12 cellular contexts compared by ENCODE assay signal in the genomic region with DNA sequence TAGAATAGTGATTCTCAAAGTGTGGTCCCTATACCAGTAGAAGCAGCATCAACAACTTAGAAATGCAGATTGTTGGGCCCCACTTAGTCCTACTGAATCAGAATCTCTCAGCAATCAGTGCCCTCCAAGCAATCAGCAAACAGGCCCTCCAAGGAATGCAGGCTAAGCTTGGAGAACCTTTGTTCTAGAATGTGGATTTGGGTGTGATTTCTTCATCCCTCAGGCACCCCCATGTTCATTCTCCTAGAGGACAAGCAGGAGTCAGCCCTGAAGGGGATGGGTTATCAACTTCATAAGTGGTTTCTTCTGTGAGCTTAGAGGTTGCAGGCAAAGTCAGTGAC. TPM values are rescaled to one million over a fixed set of nuclear protein-coding genes. Genes with fewer than 3 reads are reported as not detected.
A peak's percentile ranks its signal among the peaks of the same experiment; 100 is the strongest.
DNase-seq lines count a peak whose midpoint lies in the region; ATAC-seq, FAIRE-seq and TF ChIP-seq lines count a peak whose summit lies in the region.
"Had no signal": no experiment of that assay in that cellular context is flagged by ENCODE, and none has a peak within 500 bp of the region (broad histone marks: within the 10 kb centered on the region; RNA-seq: fewer than 3 reads in every experiment).

No MANE protein-coding gene starts in this region.

- H3K4me3 Mint-ChIP-seq in activated CD4-positive, alpha-beta T cell treated with anti-CD3 and anti-CD28 coated beads, Interleukin-2, amount 10 ng/mL, durations not matched to agents 24 days and 14 days = peak overlapping the region; percentile 72
- H3K4me3 Mint-ChIP-seq in stimulated activated memory B cell treated with anti-CD40 and anti-IgM and Interleukin-4, amounts not matched to agents 10 μg/mL and 1 μg/mL and 100 μg/mL, for 72 hours = no peak overlapping the region

- no peak overlapping the region for H3K14ac ChIP-seq in H1 (ENCODE audit: insufficient read length)

- no peak overlapping the region for H3K56ac ChIP-seq in H1 (replicated peaks; ENCODE audit: insufficient read length, low read depth, low read length)

- H2BK120ac ChIP-seq in H1 (replicated peaks; ENCODE audit: low read depth, low read length) = no peak overlapping the region

- H3K27ac Mint-ChIP-seq in activated CD4-positive, alpha-beta T cell treated with anti-CD3 and anti-CD28 coated beads, Interleukin-2, amount 10 ng/mL, durations not matched to agents 24 days and 14 days = peak overlapping the region; percentile 90
- peak overlapping the region; percentile 92 for H3K27ac Mint-ChIP-seq in stimulated activated memory B cell treated with anti-CD40 and anti-IgM and Interleukin-4, amounts not matched to agents 10 μg/mL and 1 μg/mL and 100 μg/mL, for 72 hours

- H4K8ac ChIP-seq in H1 (ENCODE audit: extremely low read depth, insufficient read depth, low read length) = no peak overlapping the region

- H4K91ac ChIP-seq in H1 (replicated peaks; ENCODE audit: insufficient read length, low read length) = no peak overlapping the region

- no peaks in the 10 kb centered on the region for H3K23me2 ChIP-seq in H1 (ENCODE audit: low read depth, low read length)

- H3K27me3 ChIP-seq in H1 (replicated peaks in 1 of 4; ENCODE audit: control insufficient read depth in 3 of 4, extremely low read depth in 1 of 4, insufficient read depth in 3 of 4, low read length in 3 of 4) = no peaks in the 10 kb centered on the region
- H3K27me3 ChIP-seq: transverse colon had no signal

- H3K4me3 ChIP-seq in OCI-LY7 (ENCODE audit: low read depth, low read length, poor library complexity, severe bottlenecking) = peak overlapping the region; percentile 24
- H3K4me3 ChIP-seq in H1 (ENCODE audit: extremely low read depth in 1 of 4, insufficient read depth in 2 of 4, low read depth in 3 of 4, low read length in 4 of 4) = no peak overlapping the region; a peak in 1 of 8 replicates
- H3K4me3 ChIP-seq: transverse colon had no signal

- H2AFZ ChIP-seq in OCI-LY7 (ENCODE audit: low read length) = no peak overlapping the region
- H2AFZ ChIP-seq in H1 (ENCODE audit: low read length) = peak overlapping the region; percentile 97

- H3K4me1 Mint-ChIP-seq in activated CD4-positive, alpha-beta T cell treated with anti-CD3 and anti-CD28 coated beads, Interleukin-2, amount 10 ng/mL, durations not matched to agents 24 days and 14 days = peaks cover 59% of the 10 kb centered on the region
- peaks cover 57% of the 10 kb centered on the region for H3K4me1 Mint-ChIP-seq in stimulated activated memory B cell treated with anti-CD40 and anti-IgM and Interleukin-4, amounts not matched to agents 10 μg/mL and 1 μg/mL and 100 μg/mL, for 72 hours

- no peaks in the 10 kb centered on the region for H3K27me3 Mint-ChIP-seq in activated CD4-positive, alpha-beta T cell treated with anti-CD3 and anti-CD28 coated beads, Interleukin-2, amount 10 ng/mL, durations not matched to agents 24 days and 14 days
- H3K27me3 Mint-ChIP-seq in stimulated activated memory B cell treated with anti-CD40 and anti-IgM and Interleukin-4, amounts not matched to agents 10 μg/mL and 1 μg/mL and 100 μg/mL, for 72 hours = no peaks in the 10 kb centered on the region

- no peak overlapping the region for H2BK12ac ChIP-seq in H1 (ENCODE audit: low read depth, low read length)

- ATAC-seq in stimulated activated memory B cell treated with anti-CD40 and anti-IgM and Interleukin-4, amounts not matched to agents 10 μg/mL and 1 μg/mL and 100 μg/mL, for 72 hours = no peak

- H3K36me3 ChIP-seq in OCI-LY7 (ENCODE audit: insufficient read depth, low read length) (peaks cover 13% of the 10 kb centered on the region), H1 (ENCODE audit: control insufficient read depth in 2 of 4, insufficient read depth in 4 of 4, low read length in 3 of 4) (no peaks in the 10 kb centered on the region)
- H3K36me3 ChIP-seq: transverse colon had no signal

- H2AK5ac ChIP-seq in H1 (ENCODE audit: low read depth, low read length) = no peak overlapping the region

- POLR2A ChIA-PET in OCI-LY7 (lab: Charles Lee) = interaction anchor here (0.7 to 6.2 kb wide), 15 partner anchors 8 to 136 kb away, joined by 3 to 60 read pairs (median 4); partner anchors contain the start of genes BYSL and MED20
- POLR2A ChIA-PET in H1 (lab: Charles Lee; ENCODE audit: partially characterized antibody) = interaction anchor here (0.9 to 3.3 kb wide), 4 partner anchors 21 to 71 kb away, joined by 4 to 10 read pairs (median 4); partner anchors contain the start of gene CCND3

- no peak for TF ChIP-seq EP300 in H1 (IDR thresholded peaks at IDR 0.05; ENCODE audit: borderline replicate concordance in 1 of 2, low read depth in 2 of 2, low read length in 2 of 2)

- H3K79me2 ChIP-seq in OCI-LY7 (ENCODE audit: insufficient read depth, low read depth, low read length) (peaks cover 32% of the 10 kb centered on the region; the same call in 1 of the 2 replicates), H1 (ENCODE audit: control insufficient read depth in 1 of 2, insufficient read depth in 2 of 2, low read length in 2 of 2) (no peaks in the 10 kb centered on the region)

- intact Hi-C loops in activated CD4-positive, alpha-beta T cell treated with anti-CD3 and anti-CD28 coated beads, Interleukin-2, amount 10 ng/mL, durations not matched to agents 24 days and 14 days (cut with micrococcal nuclease) = loop anchor here (2.0 to 5.0 kb wide), 3 partner anchors 32 to 69 kb away; partner anchors contain the start of gene CCND3
- intact Hi-C loops in OCI-LY7 (cut with micrococcal nuclease; ENCODE audit: unreplicated experiment) = loop anchor here (1.0 kb wide), 3 partner anchors 12 to 69 kb away; partner anchors contain the start of gene CCND3

- peak overlapping the region; percentile 97 for H3K27ac ChIP-seq in OCI-LY7 (ENCODE audit: low read depth, low read length, poor library complexity, severe bottlenecking)
- no peak overlapping the region for H3K27ac ChIP-seq in H1 (ENCODE audit: low read depth, low read length)
- H3K27ac ChIP-seq: transverse colon had no signal

- H3K9me3 ChIP-seq in OCI-LY7 (ENCODE audit: low read length) (no peaks in the 10 kb centered on the region; the same call in 1 of the 2 replicates), H1 (ENCODE audit: insufficient read depth in 2 of 2, low read depth in 1 of 2, low read length in 1 of 2) (no peaks in the 10 kb centered on the region)
- H3K9me3 ChIP-seq: transverse colon had no signal

- H4K5ac ChIP-seq in H1 (ENCODE audit: insufficient read length, low read depth, low read length) = peak overlapping the region; percentile 19

- peak overlapping the region; percentile 75 for H3K4me2 ChIP-seq in OCI-LY7 (ENCODE audit: low read length)
- peak overlapping the region in 1 of 2 experiments; percentile 32; a peak in 1 of 4 replicates for H3K4me2 ChIP-seq in H1 (ENCODE audit: insufficient read depth in 1 of 2, low read depth in 2 of 2, low read length in 2 of 2)

- no peaks in the 10 kb centered on the region for H3K9me2 ChIP-seq in OCI-LY7 (ENCODE audit: insufficient read depth, low read length)

- no peak for TF ChIP-seq POLR2A in H1 (IDR thresholded peaks at IDR 0.05; ENCODE audit: control extremely low read depth in 1 of 2, low read depth in 2 of 2, low read length in 2 of 2)

- no peak overlapping the region for H2BK20ac ChIP-seq in H1 (ENCODE audit: low read length)

- peaks cover 3% of the 10 kb centered on the region for H3K9me3 Mint-ChIP-seq in activated CD4-positive, alpha-beta T cell treated with anti-CD3 and anti-CD28 coated beads, Interleukin-2, amount 10 ng/mL, durations not matched to agents 24 days and 14 days
- H3K9me3 Mint-ChIP-seq in stimulated activated memory B cell treated with anti-CD40 and anti-IgM and Interleukin-4, amounts not matched to agents 10 μg/mL and 1 μg/mL and 100 μg/mL, for 72 hours = no peaks in the 10 kb centered on the region

- no peak overlapping the region for H2BK5ac ChIP-seq in H1 (ENCODE audit: low read depth, low read length)

- peaks cover 24% of the 10 kb centered on the region for H3K36me3 Mint-ChIP-seq in activated CD4-positive, alpha-beta T cell treated with anti-CD3 and anti-CD28 coated beads, Interleukin-2, amount 10 ng/mL, durations not matched to agents 24 days and 14 days (ENCODE audit: low read depth)
- no peaks in the 10 kb centered on the region for H3K36me3 Mint-ChIP-seq in stimulated activated memory B cell treated with anti-CD40 and anti-IgM and Interleukin-4, amounts not matched to agents 10 μg/mL and 1 μg/mL and 100 μg/mL, for 72 hours

- no peak overlapping the region for H3K9ac ChIP-seq in H1 (replicated peaks in 1 of 4; ENCODE audit: extremely low read depth in 1 of 4, low read depth in 3 of 4, low read length in 3 of 4)

- no peak for TF ChIP-seq RAD21 in H1 (IDR thresholded peaks at IDR 0.05 in 1 of 2, conservative IDR thresholded peaks at IDR 0.05 in 1 of 2; ENCODE audit: low read depth in 2 of 2, low read length in 2 of 2)

- no peak for FAIRE-seq in H1 (lab: Jason Lieb, UNC)

- H3K79me1 ChIP-seq in H1 (ENCODE audit: low read depth, low read length) = no peaks in the 10 kb centered on the region

- TSS peak; percentile 82 for BruUV-seq in OCI-LY7 (replicated peaks; lab: Mats Ljungman, UMichigan)

- TF ChIP-seq CTCF in OCI-LY7 (conservative IDR thresholded peaks at IDR 0.05; ENCODE audit: low read length) (no peak), H1 (IDR thresholded peaks at IDR 0.05; ENCODE audit: control extremely low read depth in 1 of 3, insufficient read depth in 1 of 3, low read depth in 1 of 3, low read length in 3 of 3) (no peak)

- H4K20me1 ChIP-seq in OCI-LY7 (ENCODE audit: insufficient read depth, low read length) (no peaks in the 10 kb centered on the region), H1 (replicated peaks in 1 of 2; ENCODE audit: control insufficient read depth in 1 of 2, insufficient read depth in 2 of 2, low read length in 2 of 2) (no peaks in the 10 kb centered on the region)

- DNase-seq in activated CD4-positive, alpha-beta T cell treated with anti-CD3 and anti-CD28 coated beads, Interleukin-2, amount 10 ng/mL, durations not matched to agents 24 days and 14 days = no peak
- no peak for DNase-seq in activated CD4-positive, alpha-beta T cell treated with anti-CD3 and anti-CD28 coated beads, Interleukin-2, amount 50 U/mL, for 1 hour
- DNase-seq in OCI-LY7 (ENCODE audit: low spot score) = peak; percentile 30
- no peak for DNase-seq in H1 (ENCODE audit: low read depth in 1 of 2, low spot score in 2 of 2)
- DNase-seq in NOMO-1 (lab: John Stamatoyannopoulos, UW; ENCODE audit: unreplicated experiment in 2 of 2) = no peak
- DNase-seq in stimulated activated CD4-positive, alpha-beta T cell treated with anti-CD3 and anti-CD28 coated beads, Interleukin-1b, Interleukin-23, amount 100 ng/mL, for 48 hours = no peak
- no peak for DNase-seq in D341Med (ENCODE audit: low spot score)
- DNase-seq: GOT3; NCI-H1436; NK-92 treated with Interleukin-12 subunit alpha and Interleukin-12 subunit beta, amount 100 ng/mL, for 24 hours; transverse colon had no signal

- no peak overlapping the region for H3K4ac ChIP-seq in H1 (replicated peaks; ENCODE audit: insufficient read length, low read depth, low read length)

- H2BK15ac ChIP-seq in H1 (ENCODE audit: low read length) = no peak overlapping the region

- H3K4me1 ChIP-seq in OCI-LY7 (ENCODE audit: insufficient read depth, low read length, poor library complexity, severe bottlenecking) (peaks cover 91% of the 10 kb centered on the region), H1 (replicated peaks in 1 of 4; ENCODE audit: control insufficient read depth in 3 of 4, insufficient read depth in 4 of 4, low read length in 3 of 4) (peaks cover 0 to 6% (median 3%) of the 10 kb centered on the region in 4 experiments; a peak in 5 of 7 replicates)

- CTCF ChIA-PET in OCI-LY7 (lab: Charles Lee; ENCODE audit: unreplicated experiment) (interaction anchor here (0.5 to 1.2 kb wide), 3 partner anchors 12 to 442 kb away, joined by 3 to 9 read pairs (median 5); partner anchors contain the start of gene MED20), H1 (lab: Charles Lee; ENCODE audit: partially characterized antibody) (interaction anchor here (0.6 to 3.1 kb wide), 7 partner anchors 32 to 200 kb away, joined by 3 to 13 read pairs (median 4); partner anchors contain the start of genes BYSL and MED20)

- H3K23ac ChIP-seq in H1 (ENCODE audit: insufficient read length) = no peak overlapping the region

- no peak overlapping the region; the same call in 1 of the 2 replicates for H3K18ac ChIP-seq in H1 (ENCODE audit: extremely low read depth, low read length)

RNA-seq across cellular contexts. Expression of gene TAF8, which starts 40.5 kb away (rescaled TPM):
- 38.1 and 38.7 TPM in 2 replicates for total RNA-seq in activated CD4-positive, alpha-beta T cell treated with anti-CD3 and anti-CD28 coated beads, Interleukin-2, amount 10 ng/mL, durations not matched to agents 24 days and 14 days
- total RNA-seq in OCI-LY7 (2014; rRNA removed; shearing (Covaris generic)) = 33.2 and 35.1 TPM in 2 replicates
- total RNA-seq in OCI-LY7 (2022) = 47.8 and 56.0 TPM in 2 replicates
- 32.7 and 34.0 TPM in 2 replicates for total RNA-seq in H1 (2021; fragmentation: NEBNext Ultra II Directional; extraction: Animal tissue kit (Norgen Biotek cat#: 25700))
- 32.2 and 36.6 TPM in 2 replicates for polyA plus RNA-seq in H1 (2011; rRNA removed)
- polyA plus RNA-seq in H1 (2011; cell fraction: cytosol; rRNA removed) = 34.4 TPM
- polyA plus RNA-seq in H1 (2011; cell fraction: nucleus; rRNA removed) = 28.5 TPM
- polyA plus RNA-seq in H1 (2012, experiment 1 of 2) = 19.8 to 23.7 TPM (median 21.9 TPM) in 4 replicates
- 11.4 TPM for polyA plus RNA-seq in H1 (2012, experiment 2 of 2)
- 19.7 TPM for polyA plus RNA-seq in H1 (2013, experiment 1 of 2)
- polyA plus RNA-seq in H1 (2013, experiment 2 of 2) = 21.2 TPM
- polyA minus RNA-seq in H1 (2011; rRNA and poly(A)+ RNA removed) = 53.9 and 78.5 TPM in 2 replicates
- polyA minus RNA-seq in H1 (2011; cell fraction: cytosol; rRNA and poly(A)+ RNA removed) = 23.5 TPM
- polyA minus RNA-seq in H1 (2011; cell fraction: nucleus; rRNA and poly(A)+ RNA removed) = 35.5 TPM
